8 cellular contexts compared by ENCODE assay signal in genomic region chr11:748007-748359, GRCh38. TPM values are rescaled to one million over a fixed set of nuclear protein-coding genes. Genes with fewer than 3 reads are reported as not detected.
DNase-seq lines count a peak whose midpoint lies in the region; TF ChIP-seq lines count a peak whose summit lies in the region.

No MANE protein-coding gene starts in this region.

- H3K27me3 Mint-ChIP-seq in glutamatergic neuron (ENCODE audit: unreplicated experiment): no peaks in the 10 kb centered on the region

- peak overlapping the region; percentile 38 for H3K27ac Mint-ChIP-seq in glutamatergic neuron (ENCODE audit: unreplicated experiment)

- TF ChIP-seq CTCF in WI38 (IDR thresholded peaks at IDR 0.05; ENCODE audit: low read depth, low read length) (no peak), glutamatergic neuron (IDR thresholded peaks at IDR 0.05; ENCODE audit: partially characterized antibody, unreplicated experiment) (no peak), retinal pigment epithelial cell (conservative IDR thresholded peaks at IDR 0.05; ENCODE audit: low read depth, low read length) (no peak)

- H3K4me3 ChIP-seq in GM08714 (ENCODE audit: low read length): peak overlapping the region; percentile 84
- peak overlapping the region; percentile 95 for H3K4me3 ChIP-seq in WI38 (ENCODE audit: low read depth, low read length)
- H3K4me3 ChIP-seq in retinal pigment epithelial cell (ENCODE audit: low read length): peak overlapping the region; percentile 62

- peaks cover 8% of the 10 kb centered on the region for H3K4me1 Mint-ChIP-seq in glutamatergic neuron (ENCODE audit: low read depth, unreplicated experiment)

- no peaks in the 10 kb centered on the region for H3K36me3 Mint-ChIP-seq in glutamatergic neuron (ENCODE audit: unreplicated experiment)

- peak overlapping the region; percentile 91 for H3K4me3 Mint-ChIP-seq in glutamatergic neuron (ENCODE audit: unreplicated experiment)

- CTCF ChIA-PET in HEK293T (lab: Yijun Ruan, JAX): interaction anchor here (1.6 kb wide), 1 partner anchor 21 kb away, joined by 6 read pairs; no protein-coding TSS in a partner anchor

- POLR2A ChIA-PET in HEK293T (lab: Yijun Ruan, JAX): interaction anchor here (0.5 to 2.6 kb wide), 12 partner anchors 9 to 520 kb away, joined by 3 to 13 read pairs (median 4); no protein-coding TSS in a partner anchor

- H3K9me3 Mint-ChIP-seq in glutamatergic neuron (ENCODE audit: unreplicated experiment): peaks cover 7% of the 10 kb centered on the region

- no peak for DNase-seq in HEK293T (ENCODE audit: extremely low spot score)
- DNase-seq in glutamatergic neuron: no peak
- no peak for DNase-seq in retinal pigment epithelial cell (ENCODE audit: low read depth)
- no peak for DNase-seq in NCI-H524 treated with DMSO at 0.1 percent for 48 hours (lab: John Stamatoyannopoulos, UW)
- DNase-seq in stimulated activated CD8-positive, alpha-beta memory T cell treated with anti-CD3 and anti-CD28 coated beads, Interleukin-4, amount 100 ng/mL, for 48 hours: no peak
- DNase-seq in HPDE6-E6E7 (ENCODE audit: extremely low spot score): no peak

TF ChIP-seq in HEK293T, 16 proteins besides CTCF, POLR2A, EP300 and RAD21:
- TF ChIP-seq L3MBTL2 (conservative IDR thresholded peaks at IDR 0.05) (peak; percentile 89), LEF1 (IDR thresholded peaks at IDR 0.05; ENCODE audit: borderline replicate concordance) (no peak)

RNA-seq across cellular contexts. Expression of gene TALDO1, which starts 0.7 kb away (rescaled TPM):
- total RNA-seq in glutamatergic neuron (ENCODE audit: unreplicated experiment): 182 TPM

RNA-seq across cellular contexts. Expression of gene GATD1, which starts 29.3 kb away (rescaled TPM):
- total RNA-seq in glutamatergic neuron (ENCODE audit: unreplicated experiment): 67.5 TPM

RNA-seq across cellular contexts. Expression of gene CEND1, which starts 41.9 kb away (rescaled TPM):
- 58.7 TPM for total RNA-seq in glutamatergic neuron (ENCODE audit: unreplicated experiment)

RNA-seq across cellular contexts. Expression of gene EPS8L2, which starts 42.0 kb away (rescaled TPM):
- total RNA-seq in glutamatergic neuron (ENCODE audit: unreplicated experiment): 12.7 TPM

RNA-seq across cellular contexts. Expression of gene SLC25A22, which starts 50.1 kb away (rescaled TPM):
- total RNA-seq in glutamatergic neuron (ENCODE audit: unreplicated experiment): 93.9 TPM
